Comparison of ENCODE assay signal across 8 cellular contexts in genomic region chr1:209692745-209693504, GRCh38. TPM values are rescaled to one million over a fixed set of nuclear protein-coding genes. Genes with fewer than 3 reads are reported as not detected.
DNase-seq lines count a peak whose midpoint lies in the region; ATAC-seq and TF ChIP-seq lines count a peak whose summit lies in the region.

No MANE protein-coding gene starts in this region.

- TF ChIP-seq CTCF in GM10266 (IDR thresholded peaks at IDR 0.05; ENCODE audit: control insufficient read depth, insufficient read depth, low read depth, missing control alignments) (peak; percentile 74), choroid plexus epithelial cell (conservative IDR thresholded peaks at IDR 0.05; ENCODE audit: low read depth, low read length) (peak; percentile 91)

- ATAC-seq in HG03095 (IDR thresholded peaks at IDR 0.05; ENCODE audit: unreplicated experiment) (peak; percentile 59), left lobe of liver (peak; percentile 87), GM21447 (IDR thresholded peaks at IDR 0.05; ENCODE audit: unreplicated experiment) (no peak)

- DNase-seq in GM10266 (ENCODE audit: extremely low spot score) (peak; percentile 66), NCI-H345 treated with DMSO at 0.1 percent for 48 hours (lab: John Stamatoyannopoulos, UW; ENCODE audit: unreplicated experiment) (peak; percentile 50), choroid plexus epithelial cell (ENCODE audit: low read depth) (peak; percentile 91), left lobe of liver (ENCODE audit: low spot score) (peak; percentile 72)
- peak; percentile 69 to 72 for DNase-seq in activated CD4-positive, alpha-beta T cell treated with anti-CD3 and anti-CD28 coated beads for 24 hours (ENCODE audit: low read depth in 2 of 2)
- DNase-seq in stimulated activated CD4-positive, alpha-beta T cell treated with anti-CD3 and anti-CD28 coated beads, Interleukin-4, amount 100 ng/mL, for 1 hour: peak; percentile 70

- no peak overlapping the region for H3K4me3 ChIP-seq in choroid plexus epithelial cell (ENCODE audit: low read depth, low read length)

RNA-seq across cellular contexts. Expression of gene HSD11B1, which starts 11.7 kb away (rescaled TPM):
- total RNA-seq in left lobe of liver: 479 TPM

RNA-seq across cellular contexts. Expression of gene G0S2, which starts 17.7 kb away (rescaled TPM):
- 75.0 TPM for total RNA-seq in left lobe of liver

RNA-seq across cellular contexts. Expression of gene LAMB3, which starts 40.7 kb away (rescaled TPM):
- total RNA-seq in left lobe of liver: 7.8 TPM
